15 cellular contexts compared by ENCODE assay signal in the genomic region with DNA sequence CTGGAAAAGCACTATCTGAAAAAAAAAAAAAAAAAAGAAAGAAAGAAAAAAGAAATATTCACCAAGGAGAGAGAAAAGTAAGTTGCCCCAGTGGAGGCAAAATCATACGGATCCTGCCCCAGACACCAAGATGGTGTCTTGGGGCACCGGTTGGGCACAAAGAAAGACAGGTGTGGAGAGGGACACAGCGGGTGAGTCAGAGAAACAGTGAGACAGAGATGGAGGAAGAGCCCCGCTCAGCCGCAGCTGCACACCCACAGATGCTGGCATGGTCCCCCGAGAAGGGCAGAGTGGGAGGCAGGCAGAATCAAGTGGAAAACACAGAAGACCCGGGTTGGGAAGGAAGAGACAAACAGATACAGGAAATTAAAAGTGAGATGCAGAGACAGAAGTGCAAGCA.
DNase-seq lines count a peak whose midpoint lies in the region; ATAC-seq lines count a peak whose summit lies in the region.
"Had no signal": no experiment of that assay in that cellular context is flagged by ENCODE, and none has a peak within 500 bp of the region (broad histone marks: within the 10 kb centered on the region; RNA-seq: fewer than 3 reads in every experiment).

No MANE protein-coding gene starts in this region.

- H3K9me3 ChIP-seq in SJSA1 (replicated peaks) (no peaks in the 10 kb centered on the region), subcutaneous abdominal adipose tissue (ENCODE audit: control insufficient read depth in 5 of 5, low read length in 5 of 5) (peaks cover 0 to 14% (median 0%) of the 10 kb centered on the region in 5 donors)

- H3K9me3 Mint-ChIP-seq in T-helper 1 cell treated with Interleukin-12 subunit alpha and Interleukin-12 subunit beta and Interleukin-4 antibody, amounts not matched to agents 30 μg/mL and 1 μg/mL, for 36 hours = peaks cover 23% of the 10 kb centered on the region
- H3K9me3 Mint-ChIP-seq in activated T-cell treated with anti-CD3 and anti-CD28 coated beads, Interleukin-2, amount 50 U/mL, for 72 hours = peaks cover 7 to 9% of the 10 kb centered on the region in 2 donors
- H3K9me3 Mint-ChIP-seq: CD8-positive, alpha-beta T cell had no signal

- H3K4me3 ChIP-seq in SJSA1 = peak overlapping the region; percentile 37
- peak overlapping the region in 4 of 5 donors; percentile 59 to 69 (median 64) for H3K4me3 ChIP-seq in subcutaneous abdominal adipose tissue (ENCODE audit: low read depth in 1 of 5, low read length in 5 of 5)

- no peak overlapping the region; the same call in 1 of the 2 replicates for H3K27ac ChIP-seq in SJSA1
- peak overlapping the region; percentile 74 for H3K27ac ChIP-seq in subcutaneous abdominal adipose tissue (ENCODE audit: low read depth, low read length)

- H3K27me3 ChIP-seq in SJSA1 (replicated peaks) (no peaks in the 10 kb centered on the region), subcutaneous abdominal adipose tissue (ENCODE audit: control insufficient read depth in 5 of 5, insufficient read depth in 4 of 5, low read length in 5 of 5) (peaks cover 0 to 5% (median 0%) of the 10 kb centered on the region in 5 donors)
- H3K27me3 ChIP-seq: esophagus squamous epithelium had no signal

- H3K36me3 ChIP-seq in SJSA1 (no peaks in the 10 kb centered on the region), subcutaneous abdominal adipose tissue (ENCODE audit: control insufficient read depth in 5 of 5, insufficient read depth in 5 of 5, low read length in 5 of 5) (peaks cover 0 to 7% (median 5%) of the 10 kb centered on the region in 5 donors)
- H3K36me3 ChIP-seq: esophagus squamous epithelium had no signal

- peak overlapping the region in 1 of 5 donors; percentile 36 for H3K9ac ChIP-seq in subcutaneous abdominal adipose tissue (ENCODE audit: low read length in 5 of 5)

- peaks cover 5% of the 10 kb centered on the region for H3K4me1 Mint-ChIP-seq in T-helper 1 cell treated with Interleukin-12 subunit alpha and Interleukin-12 subunit beta and Interleukin-4 antibody, amounts not matched to agents 30 μg/mL and 1 μg/mL, for 36 hours (ENCODE audit: low read depth)
- H3K4me1 Mint-ChIP-seq in activated T-cell treated with anti-CD3 and anti-CD28 coated beads, Interleukin-2, amount 50 U/mL, for 72 hours (ENCODE audit: low read depth) = peaks cover 23% of the 10 kb centered on the region
- H3K4me1 Mint-ChIP-seq: activated B cell treated with CpG ODN at 0.5 μM for 24 hours had no signal

- no peak overlapping the region for H3K27ac Mint-ChIP-seq in T-helper 1 cell treated with Interleukin-12 subunit alpha and Interleukin-12 subunit beta and Interleukin-4 antibody, amounts not matched to agents 30 μg/mL and 1 μg/mL, for 36 hours
- no peak overlapping the region for H3K27ac Mint-ChIP-seq in activated T-cell treated with anti-CD3 and anti-CD28 coated beads, Interleukin-2, amount 50 U/mL, for 72 hours
- H3K27ac Mint-ChIP-seq: activated B cell treated with CpG ODN at 0.5 μM for 24 hours; CD8-positive, alpha-beta T cell had no signal

- H3K27me3 Mint-ChIP-seq in T-helper 1 cell treated with Interleukin-12 subunit alpha and Interleukin-12 subunit beta and Interleukin-4 antibody, amounts not matched to agents 30 μg/mL and 1 μg/mL, for 36 hours (ENCODE audit: low read depth) = peaks cover 4% of the 10 kb centered on the region
- peaks cover 18% of the 10 kb centered on the region for H3K27me3 Mint-ChIP-seq in activated T-cell treated with anti-CD3 and anti-CD28 coated beads, Interleukin-2, amount 50 U/mL, for 72 hours (ENCODE audit: low read depth)

- peaks cover 3% of the 10 kb centered on the region for H3K36me3 Mint-ChIP-seq in T-helper 1 cell treated with Interleukin-12 subunit alpha and Interleukin-12 subunit beta and Interleukin-4 antibody, amounts not matched to agents 30 μg/mL and 1 μg/mL, for 36 hours (ENCODE audit: low read depth)
- H3K36me3 Mint-ChIP-seq in activated T-cell treated with anti-CD3 and anti-CD28 coated beads, Interleukin-2, amount 50 U/mL, for 72 hours (ENCODE audit: insufficient read depth in 2 of 2) = peaks cover 11 to 12% of the 10 kb centered on the region in 2 donors
- H3K36me3 Mint-ChIP-seq: CD8-positive, alpha-beta T cell had no signal

- peaks cover 41% of the 10 kb centered on the region for H3K4me1 ChIP-seq in SJSA1 (replicated peaks)
- peaks cover 17 to 48% (median 34%) of the 10 kb centered on the region in 5 donors for H3K4me1 ChIP-seq in subcutaneous abdominal adipose tissue (ENCODE audit: control insufficient read depth in 5 of 5, insufficient read depth in 5 of 5, low read length in 5 of 5)

- H3K4me3 Mint-ChIP-seq in T-helper 1 cell treated with Interleukin-12 subunit alpha and Interleukin-12 subunit beta and Interleukin-4 antibody, amounts not matched to agents 30 μg/mL and 1 μg/mL, for 36 hours = peak overlapping the region; percentile 24
- H3K4me3 Mint-ChIP-seq in activated T-cell treated with anti-CD3 and anti-CD28 coated beads, Interleukin-2, amount 50 U/mL, for 72 hours = no peak overlapping the region
- H3K4me3 Mint-ChIP-seq: activated B cell treated with CpG ODN at 0.5 μM for 24 hours; CD8-positive, alpha-beta T cell had no signal

- ATAC-seq in activated T-cell treated with anti-CD3 and anti-CD28 coated beads, Interleukin-2, amount 50 U/mL, for 72 hours (replicated peaks in 1 of 2) = no peak
- no peak for ATAC-seq in HG02884 (IDR thresholded peaks at IDR 0.05; ENCODE audit: unreplicated experiment)
- ATAC-seq: CD8-positive, alpha-beta T cell; left colon had no signal

- DNase-seq in T-helper 1 cell (no peak), SJSA1 (ENCODE audit: low read depth in 1 of 2, low spot score in 2 of 2) (no peak), islet precursor cell (peak; percentile 15), HUDEP-2 (lab: John Stamatoyannopoulos, UW; ENCODE audit: unreplicated experiment in 76 of 76) (no peak)
- DNase-seq in activated T-cell treated with anti-CD3 and anti-CD28 coated beads, Interleukin-2, amount 50 U/mL, for 72 hours = no peak
- DNase-seq: activated B cell treated with CpG ODN at 0.5 μM for 24 hours; activated naive CD4-positive, alpha-beta T cell treated with Interleukin-2 at 50 U/mL for 16 hours; CD8-positive, alpha-beta T cell; esophagus squamous epithelium; NCI-H2029; NCI-H748 treated with DMSO at 0.1 percent for 48 hours had no signal
